In genomic region chr1:3480369-3480719, GRCh38 we compare ENCODE assay signal across 1 cellular context.
TF ChIP-seq lines count a peak whose summit lies in the region.

No MANE protein-coding gene starts in this region.

TF ChIP-seq in HepG2, 621 proteins besides CTCF, POLR2A, EP300 and RAD21 (continued from another document and continues in another):
- TF ChIP-seq ZNF142 (CRISPR knock-in tag; IDR thresholded peaks at IDR 0.05) (no peak), POLR2G (IDR thresholded peaks at IDR 0.05; ENCODE audit: low read depth, low read length) (no peak), ATF7 (IDR thresholded peaks at IDR 0.05) (no peak), ATF7 (CRISPR knock-in tag; IDR thresholded peaks at IDR 0.05) (no peak), YEATS2 (CRISPR knock-in tag; IDR thresholded peaks at IDR 0.05; ENCODE audit: borderline replicate concordance) (no peak), SP1 (IDR thresholded peaks at IDR 0.05) (no peak), SP1 (CRISPR knock-in tag; IDR thresholded peaks at IDR 0.05) (no peak), ZFY (CRISPR knock-in tag; IDR thresholded peaks at IDR 0.05) (peak; percentile 34; the same call in 1 of the 2 replicates), TIGD3 (CRISPR knock-in tag; IDR thresholded peaks at IDR 0.05; ENCODE audit: borderline replicate concordance) (no peak), BCL6 (CRISPR knock-in tag; IDR thresholded peaks at IDR 0.05) (no peak), CHCHD3 (CRISPR knock-in tag; IDR thresholded peaks at IDR 0.05) (no peak), ATF6 (CRISPR knock-in tag; conservative IDR thresholded peaks at IDR 0.05) (no peak), ZNF619 (CRISPR knock-in tag; IDR thresholded peaks at IDR 0.05) (0 out of 2 replicates have a peak, but pooled peaks have one; percentile 26), KDM3A (CRISPR knock-in tag; IDR thresholded peaks at IDR 0.05; ENCODE audit: low read depth) (no peak), TFDP2 (CRISPR knock-in tag; IDR thresholded peaks at IDR 0.05) (0 out of 2 replicates have a peak, but pooled peaks have one; percentile 9), SCMH1 (CRISPR knock-in tag; IDR thresholded peaks at IDR 0.05; ENCODE audit: borderline replicate concordance) (no peak), POGK (CRISPR knock-in tag; conservative IDR thresholded peaks at IDR 0.05) (no peak), ZNF501 (CRISPR knock-in tag; IDR thresholded peaks at IDR 0.05) (no peak), ZNF136 (CRISPR knock-in tag; IDR thresholded peaks at IDR 0.05; ENCODE audit: low read depth) (0 out of 2 replicates have a peak, but pooled peaks have one; percentile 39), SOX13 (IDR thresholded peaks at IDR 0.05) (no peak), SOX13 (CRISPR knock-in tag; conservative IDR thresholded peaks at IDR 0.05 in 1 of 2, IDR thresholded peaks at IDR 0.05 in 1 of 2) (0 out of 4 replicates have a peak, but pooled peaks of 1 of the 2 experiments have one; percentile 12), RXRA (CRISPR knock-in tag; IDR thresholded peaks at IDR 0.05) (peak; percentile 44), KLF13 (CRISPR knock-in tag; IDR thresholded peaks at IDR 0.05) (no peak), HDAC2 (CRISPR knock-in tag; IDR thresholded peaks at IDR 0.05) (0 out of 2 replicates have a peak, but pooled peaks have one; percentile 24), PCBP2 (optimal IDR thresholded peaks at IDR 0.05; ENCODE audit: low read depth, low read length, poor library complexity, severe bottlenecking) (no peak), ZNF724P (CRISPR knock-in tag; IDR thresholded peaks at IDR 0.05; ENCODE audit: borderline replicate concordance) (no peak), ATF1 (CRISPR knock-in tag; IDR thresholded peaks at IDR 0.05) (no peak), CBX2 (IDR thresholded peaks at IDR 0.05; ENCODE audit: low read depth, low read length) (no peak), CBX2 (CRISPR knock-in tag; IDR thresholded peaks at IDR 0.05; ENCODE audit: low read depth) (no peak), MXD4 (CRISPR knock-in tag; IDR thresholded peaks at IDR 0.05) (no peak), RCOR2 (CRISPR knock-in tag; IDR thresholded peaks at IDR 0.05) (no peak), ZSCAN20 (CRISPR knock-in tag; IDR thresholded peaks at IDR 0.05; ENCODE audit: borderline replicate concordance) (0 out of 2 replicates have a peak, but pooled peaks have one; percentile 35), ZSCAN9 (CRISPR knock-in tag; IDR thresholded peaks at IDR 0.05; ENCODE audit: borderline replicate concordance) (no peak), HMG20A (CRISPR knock-in tag; IDR thresholded peaks at IDR 0.05; ENCODE audit: borderline replicate concordance) (no peak), ZNF598 (CRISPR knock-in tag; IDR thresholded peaks at IDR 0.05; ENCODE audit: borderline replicate concordance) (0 out of 2 replicates have a peak, but pooled peaks have one; percentile 29), ZFAT (CRISPR knock-in tag; conservative IDR thresholded peaks at IDR 0.05) (no peak)
- TF ChIP-seq, protein P1, sequence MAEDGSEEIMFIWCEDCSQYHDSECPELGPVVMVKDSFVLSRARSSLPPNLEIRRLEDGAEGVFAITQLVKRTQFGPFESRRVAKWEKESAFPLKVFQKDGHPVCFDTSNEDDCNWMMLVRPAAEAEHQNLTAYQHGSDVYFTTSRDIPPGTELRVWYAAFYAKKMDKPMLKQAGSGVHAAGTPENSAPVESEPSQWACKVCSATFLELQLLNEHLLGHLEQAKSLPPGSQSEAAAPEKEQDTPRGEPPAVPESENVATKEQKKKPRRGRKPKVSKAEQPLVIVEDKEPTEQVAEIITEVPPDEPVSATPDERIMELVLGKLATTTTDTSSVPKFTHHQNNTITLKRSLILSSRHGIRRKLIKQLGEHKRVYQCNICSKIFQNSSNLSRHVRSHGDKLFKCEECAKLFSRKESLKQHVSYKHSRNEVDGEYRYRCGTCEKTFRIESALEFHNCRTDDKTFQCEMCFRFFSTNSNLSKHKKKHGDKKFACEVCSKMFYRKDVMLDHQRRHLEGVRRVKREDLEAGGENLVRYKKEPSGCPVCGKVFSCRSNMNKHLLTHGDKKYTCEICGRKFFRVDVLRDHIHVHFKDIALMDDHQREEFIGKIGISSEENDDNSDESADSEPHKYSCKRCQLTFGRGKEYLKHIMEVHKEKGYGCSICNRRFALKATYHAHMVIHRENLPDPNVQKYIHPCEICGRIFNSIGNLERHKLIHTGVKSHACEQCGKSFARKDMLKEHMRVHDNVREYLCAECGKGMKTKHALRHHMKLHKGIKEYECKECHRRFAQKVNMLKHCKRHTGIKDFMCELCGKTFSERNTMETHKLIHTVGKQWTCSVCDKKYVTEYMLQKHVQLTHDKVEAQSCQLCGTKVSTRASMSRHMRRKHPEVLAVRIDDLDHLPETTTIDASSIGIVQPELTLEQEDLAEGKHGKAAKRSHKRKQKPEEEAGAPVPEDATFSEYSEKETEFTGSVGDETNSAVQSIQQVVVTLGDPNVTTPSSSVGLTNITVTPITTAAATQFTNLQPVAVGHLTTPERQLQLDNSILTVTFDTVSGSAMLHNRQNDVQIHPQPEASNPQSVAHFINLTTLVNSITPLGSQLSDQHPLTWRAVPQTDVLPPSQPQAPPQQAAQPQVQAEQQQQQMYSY (CRISPR knock-in tag; IDR thresholded peaks at IDR 0.05), result no peak
- TF ChIP-seq, protein P2, sequence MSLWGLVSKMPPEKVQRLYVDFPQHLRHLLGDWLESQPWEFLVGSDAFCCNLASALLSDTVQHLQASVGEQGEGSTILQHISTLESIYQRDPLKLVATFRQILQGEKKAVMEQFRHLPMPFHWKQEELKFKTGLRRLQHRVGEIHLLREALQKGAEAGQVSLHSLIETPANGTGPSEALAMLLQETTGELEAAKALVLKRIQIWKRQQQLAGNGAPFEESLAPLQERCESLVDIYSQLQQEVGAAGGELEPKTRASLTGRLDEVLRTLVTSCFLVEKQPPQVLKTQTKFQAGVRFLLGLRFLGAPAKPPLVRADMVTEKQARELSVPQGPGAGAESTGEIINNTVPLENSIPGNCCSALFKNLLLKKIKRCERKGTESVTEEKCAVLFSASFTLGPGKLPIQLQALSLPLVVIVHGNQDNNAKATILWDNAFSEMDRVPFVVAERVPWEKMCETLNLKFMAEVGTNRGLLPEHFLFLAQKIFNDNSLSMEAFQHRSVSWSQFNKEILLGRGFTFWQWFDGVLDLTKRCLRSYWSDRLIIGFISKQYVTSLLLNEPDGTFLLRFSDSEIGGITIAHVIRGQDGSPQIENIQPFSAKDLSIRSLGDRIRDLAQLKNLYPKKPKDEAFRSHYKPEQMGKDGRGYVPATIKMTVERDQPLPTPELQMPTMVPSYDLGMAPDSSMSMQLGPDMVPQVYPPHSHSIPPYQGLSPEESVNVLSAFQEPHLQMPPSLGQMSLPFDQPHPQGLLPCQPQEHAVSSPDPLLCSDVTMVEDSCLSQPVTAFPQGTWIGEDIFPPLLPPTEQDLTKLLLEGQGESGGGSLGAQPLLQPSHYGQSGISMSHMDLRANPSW (CRISPR knock-in tag; IDR thresholded peaks at IDR 0.05; ENCODE audit: borderline replicate concordance), result no peak
- TF ChIP-seq, protein P3, sequence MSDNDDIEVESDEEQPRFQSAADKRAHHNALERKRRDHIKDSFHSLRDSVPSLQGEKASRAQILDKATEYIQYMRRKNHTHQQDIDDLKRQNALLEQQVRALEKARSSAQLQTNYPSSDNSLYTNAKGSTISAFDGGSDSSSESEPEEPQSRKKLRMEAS (IDR thresholded peaks at IDR 0.05), result no peak
- TF ChIP-seq, protein P4, sequence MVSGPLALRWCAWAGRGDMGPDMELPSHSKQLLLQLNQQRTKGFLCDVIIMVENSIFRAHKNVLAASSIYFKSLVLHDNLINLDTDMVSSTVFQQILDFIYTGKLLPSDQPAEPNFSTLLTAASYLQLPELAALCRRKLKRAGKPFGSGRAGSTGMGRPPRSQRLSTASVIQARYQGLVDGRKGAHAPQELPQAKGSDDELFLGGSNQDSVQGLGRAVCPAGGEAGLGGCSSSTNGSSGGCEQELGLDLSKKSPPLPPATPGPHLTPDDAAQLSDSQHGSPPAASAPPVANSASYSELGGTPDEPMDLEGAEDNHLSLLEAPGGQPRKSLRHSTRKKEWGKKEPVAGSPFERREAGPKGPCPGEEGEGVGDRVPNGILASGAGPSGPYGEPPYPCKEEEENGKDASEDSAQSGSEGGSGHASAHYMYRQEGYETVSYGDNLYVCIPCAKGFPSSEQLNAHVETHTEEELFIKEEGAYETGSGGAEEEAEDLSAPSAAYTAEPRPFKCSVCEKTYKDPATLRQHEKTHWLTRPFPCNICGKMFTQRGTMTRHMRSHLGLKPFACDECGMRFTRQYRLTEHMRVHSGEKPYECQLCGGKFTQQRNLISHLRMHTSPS (CRISPR knock-in tag; IDR thresholded peaks at IDR 0.05; ENCODE audit: low read depth), result peak; percentile 58; the same call in 1 of the 2 replicates
- TF ChIP-seq, protein P5, sequence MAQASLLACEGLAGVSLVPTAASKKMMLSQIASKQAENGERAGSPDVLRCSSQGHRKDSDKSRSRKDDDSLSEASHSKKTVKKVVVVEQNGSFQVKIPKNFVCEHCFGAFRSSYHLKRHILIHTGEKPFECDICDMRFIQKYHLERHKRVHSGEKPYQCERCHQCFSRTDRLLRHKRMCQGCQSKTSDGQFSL (CRISPR knock-in tag; IDR thresholded peaks at IDR 0.05), result no peak
